1 cellular context compared by ENCODE assay signal in genomic region chr18:7102131-7102530, GRCh38.
TF ChIP-seq lines count a peak whose summit lies in the region.

No MANE protein-coding gene starts in this region.

TF ChIP-seq in HepG2, 621 proteins besides CTCF, POLR2A, EP300 and RAD21:
- peak; percentile 2 to 34; a peak in 1 of 4 replicates for TF ChIP-seq MAFK (conservative IDR thresholded peaks at IDR 0.05 in 1 of 2, IDR thresholded peaks at IDR 0.05 in 1 of 2; ENCODE audit: low read length in 2 of 2)
- no peak for TF ChIP-seq BHLHE40 (IDR thresholded peaks at IDR 0.05; ENCODE audit: low read length)
